Comparison of ENCODE assay signal across 8 cellular contexts in the genomic region with DNA sequence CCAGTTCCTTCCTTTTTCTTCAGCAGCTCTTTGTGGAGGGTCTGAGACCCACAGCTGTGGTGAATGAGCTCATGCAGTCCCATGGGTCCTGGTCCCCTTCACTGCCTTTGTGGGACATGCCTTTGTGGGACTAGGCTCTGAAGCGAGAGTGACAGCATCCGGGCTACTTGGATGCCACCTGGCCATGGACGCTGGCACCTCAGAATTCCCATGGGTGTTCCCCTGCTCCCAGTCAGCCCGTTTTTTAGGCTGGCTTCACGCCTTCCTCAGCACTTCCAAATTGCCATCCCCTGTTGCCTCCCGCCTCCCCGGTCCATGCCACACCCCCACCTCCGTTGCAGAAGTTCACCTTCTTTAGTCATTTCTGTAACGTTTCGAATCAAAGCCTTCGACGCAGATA. TPM values are rescaled to one million over a fixed set of nuclear protein-coding genes. Genes with fewer than 3 reads are reported as not detected.
DNase-seq lines count a peak whose midpoint lies in the region; ATAC-seq and TF ChIP-seq lines count a peak whose summit lies in the region.

No MANE protein-coding gene starts in this region.

- CTCF ChIA-PET in Panc1 (lab: Charles Lee): interaction anchor here (0.6 kb wide), 1 partner anchor 73 kb away, joined by 3 read pairs; no protein-coding TSS in a partner anchor

- H3K27me3 ChIP-seq in Panc1 (ENCODE audit: control insufficient read depth, insufficient read depth, low read length): no peaks in the 10 kb centered on the region; the same call in 1 of the 2 replicates
- no peaks in the 10 kb centered on the region for H3K27me3 ChIP-seq in lower lobe of right lung (ENCODE audit: low read depth)

- H3K4me1 ChIP-seq in Panc1 (ENCODE audit: control insufficient read depth, insufficient read depth, low read length): peaks cover 11% of the 10 kb centered on the region; the same call in 1 of the 2 replicates
- peaks cover 37% of the 10 kb centered on the region for H3K4me1 ChIP-seq in lower lobe of right lung

- POLR2A ChIA-PET in Panc1 (lab: Charles Lee): no interaction called here

- H3K36me3 ChIP-seq in Panc1 (ENCODE audit: control insufficient read depth, insufficient read depth, low read length): no peaks in the 10 kb centered on the region
- H3K36me3 ChIP-seq in lower lobe of right lung: peaks cover 31% of the 10 kb centered on the region

- in situ Hi-C loops in Panc1 (cut with HindIII; ENCODE audit: low pct_unique_long_range_greater_than_20kb, low sequenced_read_pairs): no loop called here

- no peak for TF ChIP-seq CTCF in GM12864 (IDR thresholded peaks at IDR 0.05; ENCODE audit: low read depth, low read length, missing control alignments)
- TF ChIP-seq CTCF in Panc1 (IDR thresholded peaks at IDR 0.05): no peak
- TF ChIP-seq CTCF in lower lobe of right lung (IDR thresholded peaks at IDR 0.05): no peak

- no TSS peak for BruUV-seq in Panc1 (replicated peaks; lab: Mats Ljungman, UMichigan)

- no peak overlapping the region for H3K27ac ChIP-seq in Panc1 (ENCODE audit: low read length)
- peak overlapping the region; percentile 47 for H3K27ac ChIP-seq in lower lobe of right lung

- ATAC-seq in GM21529 (IDR thresholded peaks at IDR 0.05; ENCODE audit: unreplicated experiment): peak; percentile 6
- peak; percentile 60 for ATAC-seq in Panc1
- peak; percentile 3 to 7 for ATAC-seq in lower lobe of right lung
- no peak for ATAC-seq in HG03469 (IDR thresholded peaks at IDR 0.05; ENCODE audit: unreplicated experiment)

- intact Hi-C loops in Panc1 (cut with micrococcal nuclease; ENCODE audit: unreplicated experiment): no loop called here
- intact Hi-C loops in lower lobe of right lung (cut with DNase I): no loop called here

- H3K4me3 ChIP-seq in GM12864 (ENCODE audit: low read depth, low read length) (peak overlapping the region; percentile 58), Panc1 (ENCODE audit: low read depth in 2 of 2, low read length in 2 of 2) (peak overlapping the region in 1 of 2 experiments; percentile 26; a peak in 2 of 4 replicates), lower lobe of right lung (peak overlapping the region; percentile 27)

- H3K9me3 ChIP-seq in Panc1 (ENCODE audit: control insufficient read depth, insufficient read depth, low read depth, low read length) (no peaks in the 10 kb centered on the region), lower lobe of right lung (no peaks in the 10 kb centered on the region)

- DNase-seq in GM12864 (ENCODE audit: low read depth) (no peak), Panc1 (ENCODE audit: low read depth, low spot score) (no peak), lower lobe of right lung (no peak), amygdala (lab: John Stamatoyannopoulos, UW) (no peak), NCI-H1092 (lab: John Stamatoyannopoulos, UW) (no peak), retina (no peak)

RNA-seq across cellular contexts. Expression of gene RAMACL, which starts 45.1 kb away (rescaled TPM):
- total RNA-seq in Panc1 (2021; ENCODE audit: unreplicated experiment) (0.13 TPM), lower lobe of right lung (6.6 TPM)
- polyA plus RNA-seq in Panc1 (2012; ENCODE audit: insufficient read length): not detected
